In genomic region chr5:179822059-179822432, GRCh38 we compare ENCODE assay signal across 8 cellular contexts. TPM values are rescaled to one million over a fixed set of nuclear protein-coding genes. Genes with fewer than 3 reads are reported as not detected.
DNase-seq lines count a peak whose midpoint lies in the region; ATAC-seq and TF ChIP-seq lines count a peak whose summit lies in the region.

No MANE protein-coding gene starts in this region.

- no peaks in the 10 kb centered on the region for H3K9me3 ChIP-seq in BLaER1 treated with 17β-estradiol and CSF1 and Interleukin-3, amounts not matched to agents 10 nM and 100 nM (replicated peaks in 1 of 11)
- no peaks in the 10 kb centered on the region for H3K9me3 ChIP-seq in OCI-LY1 (ENCODE audit: low read length)
- H3K9me3 ChIP-seq in effector memory CD4-positive, alpha-beta T cell (ENCODE audit: control insufficient read depth, low read length), result no peaks in the 10 kb centered on the region
- H3K9me3 ChIP-seq in neural cell (ENCODE audit: low read length), result no peaks in the 10 kb centered on the region

- peaks cover 7 to 17% (median 16%) of the 10 kb centered on the region in 11 experiments for H3K27me3 ChIP-seq in BLaER1 treated with 17β-estradiol and CSF1 and Interleukin-3, amounts not matched to agents 10 nM and 100 nM
- no peaks in the 10 kb centered on the region for H3K27me3 ChIP-seq in OCI-LY1 (ENCODE audit: insufficient read depth, low read length)
- no peaks in the 10 kb centered on the region for H3K27me3 ChIP-seq in effector memory CD4-positive, alpha-beta T cell (replicated peaks; ENCODE audit: control insufficient read depth, insufficient read depth, low read length, poor library complexity, severe bottlenecking)
- H3K27me3 ChIP-seq in neural cell (ENCODE audit: insufficient read depth, low read depth, low read length), result peaks cover 4% of the 10 kb centered on the region

- H3K4me2 ChIP-seq in BLaER1 treated with 17β-estradiol and CSF1 and Interleukin-3, amounts not matched to agents 10 nM and 100 nM, result peak overlapping the region; percentile 89 to 100 (median 98)
- H3K4me2 ChIP-seq in OCI-LY1 (ENCODE audit: low read length) (peak overlapping the region; percentile 77), neural cell (ENCODE audit: low read length) (peak overlapping the region; percentile 75)

- H3K79me2 ChIP-seq in OCI-LY1 (ENCODE audit: insufficient read depth, low read length), result peaks cover 10% of the 10 kb centered on the region; the same call in 1 of the 2 replicates
- H3K79me2 ChIP-seq in neural cell (replicated peaks; ENCODE audit: insufficient read depth, low read length), result peaks cover 12% of the 10 kb centered on the region

- H3F3A ChIP-seq in OCI-LY1 (ENCODE audit: insufficient read depth, low read length), result no peaks in the 10 kb centered on the region
- H3F3A ChIP-seq in neural cell (ENCODE audit: insufficient read depth, low read length, poor library complexity, severe bottlenecking), result no peaks in the 10 kb centered on the region

- no peak for TF ChIP-seq EP300 in neural cell (conservative IDR thresholded peaks at IDR 0.05; ENCODE audit: poor library complexity, severe bottlenecking)

- peak overlapping the region; percentile 91 to 99 (median 98); a peak in 21 of 22 replicates for H3K9ac ChIP-seq in BLaER1 treated with 17β-estradiol and CSF1 and Interleukin-3, amounts not matched to agents 10 nM and 100 nM
- H3K9ac ChIP-seq in OCI-LY1 (ENCODE audit: low read length) (peak overlapping the region; percentile 10; the same call in 1 of the 2 replicates), neural cell (ENCODE audit: low read length) (peak overlapping the region; percentile 92)

- TF ChIP-seq CTCF in OCI-LY1 (IDR thresholded peaks at IDR 0.05; ENCODE audit: low read length) (no peak), neural cell (IDR thresholded peaks at IDR 0.05; ENCODE audit: poor library complexity, severe bottlenecking) (no peak)

- DNase-seq in effector memory CD4-positive, alpha-beta T cell, result no peak
- no peak for DNase-seq in stimulated activated CD4-positive, alpha-beta T cell treated with anti-CD3 and anti-CD28 coated beads, Interleukin-15, amount 100 ng/mL, for 24 hours
- DNase-seq in KG1 (lab: John Stamatoyannopoulos, UW), result no peak

- H3K9me2 ChIP-seq in OCI-LY1 (ENCODE audit: low read depth, low read length), result no peaks in the 10 kb centered on the region
- no peaks in the 10 kb centered on the region for H3K9me2 ChIP-seq in neural cell (ENCODE audit: insufficient read depth, low read length)

- peaks cover 49 to 88% (median 59%) of the 10 kb centered on the region in 10 experiments for H3K4me1 ChIP-seq in BLaER1 treated with 17β-estradiol and CSF1 and Interleukin-3, amounts not matched to agents 10 nM and 100 nM
- peaks cover 40% of the 10 kb centered on the region for H3K4me1 ChIP-seq in OCI-LY1 (ENCODE audit: insufficient read depth, low read length, severe bottlenecking)
- peaks cover 40% of the 10 kb centered on the region for H3K4me1 ChIP-seq in effector memory CD4-positive, alpha-beta T cell (ENCODE audit: control insufficient read depth, insufficient read depth, low read length, poor library complexity, severe bottlenecking)

- H4K20me1 ChIP-seq in BLaER1 treated with 17β-estradiol and CSF1 and Interleukin-3, amounts not matched to agents 10 nM and 100 nM, result peaks cover 50 to 68% (median 63%) of the 10 kb centered on the region in 11 experiments
- H4K20me1 ChIP-seq in OCI-LY1 (ENCODE audit: insufficient read depth, low read length) (no peaks in the 10 kb centered on the region), neural cell (ENCODE audit: insufficient read depth) (no peaks in the 10 kb centered on the region)

- peak overlapping the region; percentile 87 to 100 (median 98) for H3K4me3 ChIP-seq in BLaER1 treated with 17β-estradiol and CSF1 and Interleukin-3, amounts not matched to agents 10 nM and 100 nM
- H3K4me3 ChIP-seq in OCI-LY1 (ENCODE audit: low read depth, low read length, poor library complexity, severe bottlenecking) (peak overlapping the region; percentile 88), neural cell (ENCODE audit: low read length) (peak overlapping the region; percentile 99)
- H3K4me3 ChIP-seq in effector memory CD4-positive, alpha-beta T cell (ENCODE audit: insufficient read depth, low read depth, low read length, poor library complexity, severe bottlenecking), result peak overlapping the region; percentile 100

- no peak overlapping the region for H2AFZ ChIP-seq in OCI-LY1 (ENCODE audit: low read length)
- H2AFZ ChIP-seq in neural cell (ENCODE audit: low read depth, low read length), result no peak overlapping the region

- ATAC-seq in HG02610 (IDR thresholded peaks at IDR 0.05; ENCODE audit: unreplicated experiment), result no peak
- ATAC-seq in GM21825 (IDR thresholded peaks at IDR 0.05; ENCODE audit: unreplicated experiment), result no peak

- H3K27ac ChIP-seq in BLaER1 treated with 17β-estradiol and CSF1 and Interleukin-3, amounts not matched to agents 10 nM and 100 nM, result peak overlapping the region in 5 of 11 experiments; percentile 89 to 98 (median 97); a peak in 4 of 22 replicates
- H3K27ac ChIP-seq in OCI-LY1 (ENCODE audit: low read depth, low read length, poor library complexity, severe bottlenecking), result peak overlapping the region; percentile 51
- peak overlapping the region; percentile 98 for H3K27ac ChIP-seq in effector memory CD4-positive, alpha-beta T cell (ENCODE audit: insufficient read depth, low read length, poor library complexity, severe bottlenecking)
- H3K27ac ChIP-seq in neural cell (ENCODE audit: low read length), result no peak overlapping the region

- H3K36me3 ChIP-seq in BLaER1 treated with 17β-estradiol and CSF1 and Interleukin-3, amounts not matched to agents 10 nM and 100 nM, result peaks cover 47 to 53% (median 48%) of the 10 kb centered on the region in 11 experiments
- H3K36me3 ChIP-seq in OCI-LY1 (ENCODE audit: insufficient read depth, low read length) (peaks cover 49% of the 10 kb centered on the region), neural cell (ENCODE audit: insufficient read depth, low read length) (no peaks in the 10 kb centered on the region)
- H3K36me3 ChIP-seq in effector memory CD4-positive, alpha-beta T cell (ENCODE audit: control insufficient read depth, insufficient read depth, low read length), result peaks cover 40% of the 10 kb centered on the region

- TF ChIP-seq RAD21 in neural cell (conservative IDR thresholded peaks at IDR 0.05), result no peak

TF ChIP-seq in neural cell, 6 proteins besides CTCF, POLR2A, EP300 and RAD21:
- TF ChIP-seq SMC3 (conservative IDR thresholded peaks at IDR 0.05; ENCODE audit: poor library complexity) (no peak), MXI1 (conservative IDR thresholded peaks at IDR 0.05; ENCODE audit: poor library complexity, severe bottlenecking) (no peak), POLR2AphosphoS5 (IDR thresholded peaks at IDR 0.05) (no peak), TAF1 (IDR thresholded peaks at IDR 0.05; ENCODE audit: low read depth) (no peak), REST (IDR thresholded peaks at IDR 0.05; ENCODE audit: borderline replicate concordance) (no peak), EZH2 (IDR thresholded peaks at IDR 0.05; ENCODE audit: borderline replicate concordance, insufficient read depth, low read length, poor library complexity, severe bottlenecking) (no peak)

RNA-seq across cellular contexts. Expression of gene SQSTM1, which starts 1.3 kb away (rescaled TPM):
- polyA plus RNA-seq in neural cell, result 64.5 and 77.6 TPM in 2 replicates
- 66.7 and 79.6 TPM in 2 replicates for polyA minus RNA-seq in neural cell

RNA-seq across cellular contexts. Expression of gene MGAT4B, which starts 15.4 kb away (rescaled TPM):
- 70.6 and 83.7 TPM in 2 replicates for polyA plus RNA-seq in neural cell
- 46.0 and 56.5 TPM in 2 replicates for polyA minus RNA-seq in neural cell

RNA-seq across cellular contexts. Expression of gene LTC4S, which starts 28.3 kb away (rescaled TPM):
- 5.9 TPM in 1 of 2 replicates, not detected in the other for polyA plus RNA-seq in neural cell
- not detected in 2 replicates for polyA minus RNA-seq in neural cell

RNA-seq across cellular contexts. Expression of gene MRNIP, which starts 36.6 kb away (rescaled TPM):
- polyA plus RNA-seq in neural cell, result 121 and 155 TPM in 2 replicates
- polyA minus RNA-seq in neural cell, result 56.0 and 59.3 TPM in 2 replicates

Comparison
In these comparisons a context has a peak if more than half of its experiments do, and no peak if none do; other contexts are left out.
1. H3K9ac ChIP-seq: peak in every context shown above with its lines; median percentile 98 in BLaER1 treated with 17β-estradiol and CSF1 and Interleukin-3, amounts not matched to agents 10 nM and 100 nM; 92 in neural cell; 10 in OCI-LY1.